ENCODE assay signal across 1 cellular context in the genomic region with DNA sequence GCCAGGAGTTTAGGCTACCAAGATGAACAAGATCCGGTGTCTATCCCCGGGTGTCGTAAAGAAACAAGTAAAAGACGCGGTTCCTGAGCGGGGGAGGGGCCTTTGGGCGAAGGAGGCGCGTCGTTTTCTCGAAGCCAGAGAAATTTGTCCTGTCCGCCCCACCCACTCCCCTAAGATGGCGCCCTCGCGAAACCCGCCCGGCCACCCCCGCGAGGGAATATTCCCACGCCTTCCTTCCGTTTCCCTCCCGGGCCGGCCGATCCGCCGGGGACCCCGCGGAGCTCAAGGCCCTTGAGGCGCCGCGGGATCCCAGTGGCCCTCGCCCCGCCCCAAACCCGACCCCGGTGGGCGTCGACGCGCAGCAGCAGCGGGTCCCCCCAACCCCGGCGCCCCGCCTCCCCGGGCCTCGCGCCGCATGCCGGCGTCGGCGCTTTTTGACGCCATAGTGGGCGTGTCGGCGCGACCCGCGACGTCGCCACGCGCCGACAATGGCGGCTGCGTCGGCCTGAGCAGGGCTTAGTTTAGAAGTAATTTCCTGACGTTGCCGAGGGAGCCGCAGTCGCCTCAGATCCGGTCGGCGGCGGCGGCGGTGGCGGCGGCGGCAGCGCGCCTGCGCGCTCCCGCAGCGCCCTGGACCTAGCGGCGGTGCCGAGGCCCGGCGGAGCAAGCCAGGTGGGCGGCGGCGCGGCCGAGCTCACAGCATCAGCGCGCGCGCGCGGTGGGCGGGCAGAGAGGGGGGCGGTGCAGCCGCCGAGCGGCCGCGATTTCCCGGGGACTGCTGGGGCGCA.
TF ChIP-seq lines count a peak whose summit lies in the region.

No MANE protein-coding gene starts in this region.

TF ChIP-seq in HepG2, 621 proteins besides CTCF, POLR2A, EP300 and RAD21 (continued from another document and continues in another):
- TF ChIP-seq, protein P1, sequence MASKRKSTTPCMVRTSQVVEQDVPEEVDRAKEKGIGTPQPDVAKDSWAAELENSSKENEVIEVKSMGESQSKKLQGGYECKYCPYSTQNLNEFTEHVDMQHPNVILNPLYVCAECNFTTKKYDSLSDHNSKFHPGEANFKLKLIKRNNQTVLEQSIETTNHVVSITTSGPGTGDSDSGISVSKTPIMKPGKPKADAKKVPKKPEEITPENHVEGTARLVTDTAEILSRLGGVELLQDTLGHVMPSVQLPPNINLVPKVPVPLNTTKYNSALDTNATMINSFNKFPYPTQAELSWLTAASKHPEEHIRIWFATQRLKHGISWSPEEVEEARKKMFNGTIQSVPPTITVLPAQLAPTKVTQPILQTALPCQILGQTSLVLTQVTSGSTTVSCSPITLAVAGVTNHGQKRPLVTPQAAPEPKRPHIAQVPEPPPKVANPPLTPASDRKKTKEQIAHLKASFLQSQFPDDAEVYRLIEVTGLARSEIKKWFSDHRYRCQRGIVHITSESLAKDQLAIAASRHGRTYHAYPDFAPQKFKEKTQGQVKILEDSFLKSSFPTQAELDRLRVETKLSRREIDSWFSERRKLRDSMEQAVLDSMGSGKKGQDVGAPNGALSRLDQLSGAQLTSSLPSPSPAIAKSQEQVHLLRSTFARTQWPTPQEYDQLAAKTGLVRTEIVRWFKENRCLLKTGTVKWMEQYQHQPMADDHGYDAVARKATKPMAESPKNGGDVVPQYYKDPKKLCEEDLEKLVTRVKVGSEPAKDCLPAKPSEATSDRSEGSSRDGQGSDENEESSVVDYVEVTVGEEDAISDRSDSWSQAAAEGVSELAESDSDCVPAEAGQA (IDR thresholded peaks at IDR 0.05; ENCODE audit: low read depth): peak; percentile 92
- TF ChIP-seq, protein P1 (CRISPR knock-in tag; IDR thresholded peaks at IDR 0.05; ENCODE audit: borderline replicate concordance): no peak
- TF ChIP-seq ZNF670 (CRISPR knock-in tag; IDR thresholded peaks at IDR 0.05; ENCODE audit: borderline replicate concordance) (no peak), NR2C2 (CRISPR knock-in tag; IDR thresholded peaks at IDR 0.05; ENCODE audit: borderline replicate concordance) (peak; percentile 33; the same call in 1 of the 2 replicates), SIX4 (CRISPR knock-in tag; IDR thresholded peaks at IDR 0.05) (no peak), REXO4 (CRISPR knock-in tag; IDR thresholded peaks at IDR 0.05; ENCODE audit: borderline replicate concordance) (no peak), ZNF354B (CRISPR knock-in tag; IDR thresholded peaks at IDR 0.05) (no peak), JARID2 (CRISPR knock-in tag; IDR thresholded peaks at IDR 0.05; ENCODE audit: insufficient replicate concordance) (no peak), ZNF367 (CRISPR knock-in tag; IDR thresholded peaks at IDR 0.05; ENCODE audit: borderline replicate concordance) (no peak), ATF1 (CRISPR knock-in tag; IDR thresholded peaks at IDR 0.05) (peak; percentile 50; the same call in 1 of the 2 replicates), PHF20 (CRISPR knock-in tag; IDR thresholded peaks at IDR 0.05) (peak; percentile 44; the same call in 1 of the 2 replicates), CREM (IDR thresholded peaks at IDR 0.05) (peak; percentile 38), CREM (CRISPR knock-in tag; IDR thresholded peaks at IDR 0.05) (0 out of 2 replicates have a peak, but pooled peaks have one; percentile 17), HHEX (CRISPR knock-in tag; IDR thresholded peaks at IDR 0.05) (no peak), ZNF296 (CRISPR knock-in tag; conservative IDR thresholded peaks at IDR 0.05) (no peak), NRL (CRISPR knock-in tag; IDR thresholded peaks at IDR 0.05; ENCODE audit: borderline replicate concordance) (no peak), ZBTB21 (CRISPR knock-in tag; IDR thresholded peaks at IDR 0.05) (peak; percentile 81), ZNF138 (CRISPR knock-in tag; IDR thresholded peaks at IDR 0.05; ENCODE audit: low read depth) (no peak), ZFP37 (CRISPR knock-in tag; IDR thresholded peaks at IDR 0.05; ENCODE audit: borderline replicate concordance) (no peak), DMAP1 (CRISPR knock-in tag; IDR thresholded peaks at IDR 0.05) (0 out of 2 replicates have a peak, but pooled peaks have one; percentile 18), PHF8 (CRISPR knock-in tag; IDR thresholded peaks at IDR 0.05) (peak; percentile 52), GABPB1 (CRISPR knock-in tag; IDR thresholded peaks at IDR 0.05) (peak; percentile 50; the same call in 1 of the 2 replicates), RARA (CRISPR knock-in tag; IDR thresholded peaks at IDR 0.05) (no peak), ZNF260 (CRISPR knock-in tag; IDR thresholded peaks at IDR 0.05; ENCODE audit: borderline replicate concordance, low read depth) (no peak), GATAD1 (CRISPR knock-in tag; IDR thresholded peaks at IDR 0.05) (peak; percentile 81), MYC (CRISPR knock-in tag; IDR thresholded peaks at IDR 0.05; ENCODE audit: borderline replicate concordance) (peak; percentile 55), NFYC (CRISPR knock-in tag; IDR thresholded peaks at IDR 0.05) (no peak), TRIM24 (CRISPR knock-in tag; IDR thresholded peaks at IDR 0.05) (no peak), POLR2G (IDR thresholded peaks at IDR 0.05; ENCODE audit: low read depth, low read length) (peak; percentile 42; the same call in 1 of the 2 replicates), HDAC6 (IDR thresholded peaks at IDR 0.05; ENCODE audit: low read depth, low read length) (no peak), RBFOX2 (IDR thresholded peaks at IDR 0.05; ENCODE audit: low read depth, low read length) (peak; percentile 74)
- TF ChIP-seq, protein P2, sequence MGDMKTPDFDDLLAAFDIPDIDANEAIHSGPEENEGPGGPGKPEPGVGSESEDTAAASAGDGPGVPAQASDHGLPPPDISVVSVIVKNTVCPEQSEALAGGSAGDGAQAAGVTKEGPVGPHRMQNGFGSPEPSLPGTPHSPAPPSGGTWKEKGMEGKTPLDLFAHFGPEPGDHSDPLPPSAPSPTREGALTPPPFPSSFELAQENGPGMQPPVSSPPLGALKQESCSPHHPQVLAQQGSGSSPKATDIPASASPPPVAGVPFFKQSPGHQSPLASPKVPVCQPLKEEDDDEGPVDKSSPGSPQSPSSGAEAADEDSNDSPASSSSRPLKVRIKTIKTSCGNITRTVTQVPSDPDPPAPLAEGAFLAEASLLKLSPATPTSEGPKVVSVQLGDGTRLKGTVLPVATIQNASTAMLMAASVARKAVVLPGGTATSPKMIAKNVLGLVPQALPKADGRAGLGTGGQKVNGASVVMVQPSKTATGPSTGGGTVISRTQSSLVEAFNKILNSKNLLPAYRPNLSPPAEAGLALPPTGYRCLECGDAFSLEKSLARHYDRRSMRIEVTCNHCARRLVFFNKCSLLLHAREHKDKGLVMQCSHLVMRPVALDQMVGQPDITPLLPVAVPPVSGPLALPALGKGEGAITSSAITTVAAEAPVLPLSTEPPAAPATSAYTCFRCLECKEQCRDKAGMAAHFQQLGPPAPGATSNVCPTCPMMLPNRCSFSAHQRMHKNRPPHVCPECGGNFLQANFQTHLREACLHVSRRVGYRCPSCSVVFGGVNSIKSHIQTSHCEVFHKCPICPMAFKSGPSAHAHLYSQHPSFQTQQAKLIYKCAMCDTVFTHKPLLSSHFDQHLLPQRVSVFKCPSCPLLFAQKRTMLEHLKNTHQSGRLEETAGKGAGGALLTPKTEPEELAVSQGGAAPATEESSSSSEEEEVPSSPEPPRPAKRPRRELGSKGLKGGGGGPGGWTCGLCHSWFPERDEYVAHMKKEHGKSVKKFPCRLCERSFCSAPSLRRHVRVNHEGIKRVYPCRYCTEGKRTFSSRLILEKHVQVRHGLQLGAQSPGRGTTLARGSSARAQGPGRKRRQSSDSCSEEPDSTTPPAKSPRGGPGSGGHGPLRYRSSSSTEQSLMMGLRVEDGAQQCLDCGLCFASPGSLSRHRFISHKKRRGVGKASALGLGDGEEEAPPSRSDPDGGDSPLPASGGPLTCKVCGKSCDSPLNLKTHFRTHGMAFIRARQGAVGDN (CRISPR knock-in tag; IDR thresholded peaks at IDR 0.05): peak; percentile 64; the same call in 1 of the 2 replicates
- TF ChIP-seq, protein P3, sequence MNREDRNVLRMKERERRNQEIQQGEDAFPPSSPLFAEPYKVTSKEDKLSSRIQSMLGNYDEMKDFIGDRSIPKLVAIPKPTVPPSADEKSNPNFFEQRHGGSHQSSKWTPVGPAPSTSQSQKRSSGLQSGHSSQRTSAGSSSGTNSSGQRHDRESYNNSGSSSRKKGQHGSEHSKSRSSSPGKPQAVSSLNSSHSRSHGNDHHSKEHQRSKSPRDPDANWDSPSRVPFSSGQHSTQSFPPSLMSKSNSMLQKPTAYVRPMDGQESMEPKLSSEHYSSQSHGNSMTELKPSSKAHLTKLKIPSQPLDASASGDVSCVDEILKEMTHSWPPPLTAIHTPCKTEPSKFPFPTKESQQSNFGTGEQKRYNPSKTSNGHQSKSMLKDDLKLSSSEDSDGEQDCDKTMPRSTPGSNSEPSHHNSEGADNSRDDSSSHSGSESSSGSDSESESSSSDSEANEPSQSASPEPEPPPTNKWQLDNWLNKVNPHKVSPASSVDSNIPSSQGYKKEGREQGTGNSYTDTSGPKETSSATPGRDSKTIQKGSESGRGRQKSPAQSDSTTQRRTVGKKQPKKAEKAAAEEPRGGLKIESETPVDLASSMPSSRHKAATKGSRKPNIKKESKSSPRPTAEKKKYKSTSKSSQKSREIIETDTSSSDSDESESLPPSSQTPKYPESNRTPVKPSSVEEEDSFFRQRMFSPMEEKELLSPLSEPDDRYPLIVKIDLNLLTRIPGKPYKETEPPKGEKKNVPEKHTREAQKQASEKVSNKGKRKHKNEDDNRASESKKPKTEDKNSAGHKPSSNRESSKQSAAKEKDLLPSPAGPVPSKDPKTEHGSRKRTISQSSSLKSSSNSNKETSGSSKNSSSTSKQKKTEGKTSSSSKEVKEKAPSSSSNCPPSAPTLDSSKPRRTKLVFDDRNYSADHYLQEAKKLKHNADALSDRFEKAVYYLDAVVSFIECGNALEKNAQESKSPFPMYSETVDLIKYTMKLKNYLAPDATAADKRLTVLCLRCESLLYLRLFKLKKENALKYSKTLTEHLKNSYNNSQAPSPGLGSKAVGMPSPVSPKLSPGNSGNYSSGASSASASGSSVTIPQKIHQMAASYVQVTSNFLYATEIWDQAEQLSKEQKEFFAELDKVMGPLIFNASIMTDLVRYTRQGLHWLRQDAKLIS (CRISPR knock-in tag; IDR thresholded peaks at IDR 0.05): no peak
- TF ChIP-seq, protein P4, sequence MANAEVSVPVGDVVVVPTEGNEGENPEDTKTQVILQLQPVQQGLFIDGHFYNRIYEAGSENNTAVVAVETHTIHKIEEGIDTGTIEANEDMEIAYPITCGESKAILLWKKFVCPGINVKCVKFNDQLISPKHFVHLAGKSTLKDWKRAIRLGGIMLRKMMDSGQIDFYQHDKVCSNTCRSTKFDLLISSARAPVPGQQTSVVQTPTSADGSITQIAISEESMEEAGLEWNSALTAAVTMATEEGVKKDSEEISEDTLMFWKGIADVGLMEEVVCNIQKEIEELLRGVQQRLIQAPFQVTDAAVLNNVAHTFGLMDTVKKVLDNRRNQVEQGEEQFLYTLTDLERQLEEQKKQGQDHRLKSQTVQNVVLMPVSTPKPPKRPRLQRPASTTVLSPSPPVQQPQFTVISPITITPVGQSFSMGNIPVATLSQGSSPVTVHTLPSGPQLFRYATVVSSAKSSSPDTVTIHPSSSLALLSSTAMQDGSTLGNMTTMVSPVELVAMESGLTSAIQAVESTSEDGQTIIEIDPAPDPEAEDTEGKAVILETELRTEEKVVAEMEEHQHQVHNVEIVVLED (CRISPR knock-in tag; IDR thresholded peaks at IDR 0.05; ENCODE audit: borderline replicate concordance): peak; percentile 86
- TF ChIP-seq, protein P5, sequence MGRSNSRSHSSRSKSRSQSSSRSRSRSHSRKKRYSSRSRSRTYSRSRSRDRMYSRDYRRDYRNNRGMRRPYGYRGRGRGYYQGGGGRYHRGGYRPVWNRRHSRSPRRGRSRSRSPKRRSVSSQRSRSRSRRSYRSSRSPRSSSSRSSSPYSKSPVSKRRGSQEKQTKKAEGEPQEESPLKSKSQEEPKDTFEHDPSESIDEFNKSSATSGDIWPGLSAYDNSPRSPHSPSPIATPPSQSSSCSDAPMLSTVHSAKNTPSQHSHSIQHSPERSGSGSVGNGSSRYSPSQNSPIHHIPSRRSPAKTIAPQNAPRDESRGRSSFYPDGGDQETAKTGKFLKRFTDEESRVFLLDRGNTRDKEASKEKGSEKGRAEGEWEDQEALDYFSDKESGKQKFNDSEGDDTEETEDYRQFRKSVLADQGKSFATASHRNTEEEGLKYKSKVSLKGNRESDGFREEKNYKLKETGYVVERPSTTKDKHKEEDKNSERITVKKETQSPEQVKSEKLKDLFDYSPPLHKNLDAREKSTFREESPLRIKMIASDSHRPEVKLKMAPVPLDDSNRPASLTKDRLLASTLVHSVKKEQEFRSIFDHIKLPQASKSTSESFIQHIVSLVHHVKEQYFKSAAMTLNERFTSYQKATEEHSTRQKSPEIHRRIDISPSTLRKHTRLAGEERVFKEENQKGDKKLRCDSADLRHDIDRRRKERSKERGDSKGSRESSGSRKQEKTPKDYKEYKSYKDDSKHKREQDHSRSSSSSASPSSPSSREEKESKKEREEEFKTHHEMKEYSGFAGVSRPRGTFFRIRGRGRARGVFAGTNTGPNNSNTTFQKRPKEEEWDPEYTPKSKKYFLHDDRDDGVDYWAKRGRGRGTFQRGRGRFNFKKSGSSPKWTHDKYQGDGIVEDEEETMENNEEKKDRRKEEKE (IDR thresholded peaks at IDR 0.05): no peak
- TF ChIP-seq, protein P6, sequence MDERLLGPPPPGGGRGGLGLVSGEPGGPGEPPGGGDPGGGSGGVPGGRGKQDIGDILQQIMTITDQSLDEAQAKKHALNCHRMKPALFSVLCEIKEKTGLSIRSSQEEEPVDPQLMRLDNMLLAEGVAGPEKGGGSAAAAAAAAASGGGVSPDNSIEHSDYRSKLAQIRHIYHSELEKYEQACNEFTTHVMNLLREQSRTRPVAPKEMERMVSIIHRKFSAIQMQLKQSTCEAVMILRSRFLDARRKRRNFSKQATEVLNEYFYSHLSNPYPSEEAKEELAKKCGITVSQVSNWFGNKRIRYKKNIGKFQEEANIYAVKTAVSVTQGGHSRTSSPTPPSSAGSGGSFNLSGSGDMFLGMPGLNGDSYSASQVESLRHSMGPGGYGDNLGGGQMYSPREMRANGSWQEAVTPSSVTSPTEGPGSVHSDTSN (CRISPR knock-in tag; IDR thresholded peaks at IDR 0.05): no peak
